In the genomic region with DNA sequence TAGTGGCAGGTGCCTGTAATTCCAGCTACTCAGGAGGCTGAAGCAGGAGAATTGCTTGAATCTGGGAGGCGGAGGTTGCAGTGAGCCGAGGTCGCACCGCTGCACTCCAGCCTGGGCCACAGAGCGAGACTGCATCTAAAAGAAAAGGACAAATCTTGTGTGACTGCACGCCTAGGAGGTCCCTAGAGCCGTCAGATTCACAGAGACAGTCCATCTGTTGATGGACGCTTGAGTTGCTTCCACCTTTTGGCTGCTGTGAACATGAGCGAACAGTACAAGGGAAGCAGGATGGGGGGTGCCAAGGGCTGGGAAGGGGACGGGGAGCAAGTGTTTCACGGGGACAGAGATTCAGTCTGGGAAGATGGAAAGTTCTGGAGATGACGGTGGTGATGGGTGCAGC, we compare ENCODE assay signal across 16 cellular contexts.
DNase-seq lines count a peak whose midpoint lies in the region; ATAC-seq, FAIRE-seq and TF ChIP-seq lines count a peak whose summit lies in the region.
"Had no signal": no experiment of that assay in that cellular context is flagged by ENCODE, and none has a peak within 500 bp of the region (broad histone marks: within the 10 kb centered on the region; RNA-seq: fewer than 3 reads in every experiment).

No MANE protein-coding gene starts in this region.

- peak overlapping the region in 2 of 3 donors; percentile 38 to 79 for H3K27ac Mint-ChIP-seq in CD4-positive, CD25-positive, alpha-beta regulatory T cell
- H3K27ac Mint-ChIP-seq in activated B cell treated with CpG ODN at 0.5 μM for 24 hours (peak overlapping the region; percentile 94), naive B cell (peak overlapping the region; percentile 72 to 99 (median 95))
- H3K27ac Mint-ChIP-seq in T-helper 2 cell treated with Interferon-gamma antibody and Interleukin-4, amounts not matched to agents 5 μg/mL and 100 μg/mL, for 36 hours, result no peak overlapping the region
- H3K27ac Mint-ChIP-seq: nephron had no signal

- peak overlapping the region in 3 of 4 donors; percentile 23 to 63 (median 57) for H3K4me3 Mint-ChIP-seq in CD4-positive, CD25-positive, alpha-beta regulatory T cell
- H3K4me3 Mint-ChIP-seq in activated B cell treated with CpG ODN at 0.5 μM for 24 hours, result peak overlapping the region; percentile 72
- H3K4me3 Mint-ChIP-seq in naive B cell, result peak overlapping the region; percentile 41 to 93 (median 86)
- no peak overlapping the region for H3K4me3 Mint-ChIP-seq in T-helper 2 cell treated with Interferon-gamma antibody and Interleukin-4, amounts not matched to agents 5 μg/mL and 100 μg/mL, for 36 hours
- H3K4me3 Mint-ChIP-seq: nephron had no signal

- ATAC-seq in CD4-positive, CD25-positive, alpha-beta regulatory T cell (ENCODE audit: low read depth in 2 of 2), result no peak
- ATAC-seq in activated B cell treated with CpG ODN at 0.5 μM for 24 hours (ENCODE audit: low read depth), result peak; percentile 4
- ATAC-seq in naive B cell (ENCODE audit: low read depth in 2 of 2), result no peak
- ATAC-seq in HG02763 (IDR thresholded peaks at IDR 0.05; ENCODE audit: unreplicated experiment), result no peak

- no peak overlapping the region for H3K27ac ChIP-seq in CD4-positive, CD25-positive, alpha-beta regulatory T cell (ENCODE audit: insufficient read depth, low read length, poor library complexity, severe bottlenecking)
- H3K27ac ChIP-seq: brain microvascular endothelial cell had no signal

- peak; percentile 76 for FAIRE-seq in GM12891 (lab: Jason Lieb, UNC)

- H3K27me3 Mint-ChIP-seq in CD4-positive, CD25-positive, alpha-beta regulatory T cell, result no peaks in the 10 kb centered on the region
- H3K27me3 Mint-ChIP-seq in activated B cell treated with CpG ODN at 0.5 μM for 24 hours (no peaks in the 10 kb centered on the region), naive B cell (no peaks in the 10 kb centered on the region)
- H3K27me3 Mint-ChIP-seq in T-helper 2 cell treated with Interferon-gamma antibody and Interleukin-4, amounts not matched to agents 5 μg/mL and 100 μg/mL, for 36 hours (ENCODE audit: low read depth), result no peaks in the 10 kb centered on the region

- CTCF ChIA-PET in activated B cell treated with CpG ODN at 0.5 μM for 24 hours (lab: Charles Lee), result interaction anchor here (0.7 to 16.3 kb wide), 5 partner anchors 10 to 25 kb away, joined by 3 to 336 read pairs (median 4); no protein-coding TSS in a partner anchor

- DNase-seq in CD4-positive, CD25-positive, alpha-beta regulatory T cell, result no peak
- DNase-seq in GM12891 (ENCODE audit: insufficient read length, low spot score) (no peak), activated B cell treated with CpG ODN at 0.5 μM for 24 hours (no peak), naive B cell (no peak), NCI-H526 (lab: John Stamatoyannopoulos, UW) (no peak), HuH-7 (ENCODE audit: low spot score) (no peak)
- no peak for DNase-seq in T-helper 2 cell treated with Interferon-gamma antibody and Interleukin-4, amounts not matched to agents 5 μg/mL and 100 μg/mL, for 36 hours (ENCODE audit: low spot score)
- DNase-seq: activated naive CD4-positive, alpha-beta T cell; brain microvascular endothelial cell; GOT3; MM.1S; NCI-H2029; NCI-H748 treated with DMSO at 0.1 percent for 48 hours; T-helper 1 cell had no signal

- peaks cover 42% of the 10 kb centered on the region for H3K4me1 ChIP-seq in CD4-positive, CD25-positive, alpha-beta regulatory T cell (ENCODE audit: control insufficient read depth, insufficient read depth, low read length, poor library complexity, severe bottlenecking)

- POLR2A ChIA-PET in activated B cell treated with CpG ODN at 0.5 μM for 24 hours (lab: Charles Lee), result interaction anchor here (0.6 to 29.7 kb wide), 16 partner anchors 5 to 400 kb away, joined by 3 to 979 read pairs (median 6); partner anchors contain the start of genes GADD45B and TIMM13

- no peaks in the 10 kb centered on the region for H3K9me3 ChIP-seq in CD4-positive, CD25-positive, alpha-beta regulatory T cell (ENCODE audit: control insufficient read depth in 2 of 2, low read length in 2 of 2)

- no peaks in the 10 kb centered on the region for H3K27me3 ChIP-seq in CD4-positive, CD25-positive, alpha-beta regulatory T cell (ENCODE audit: control insufficient read depth, insufficient read depth, low read length)
- H3K27me3 ChIP-seq: brain microvascular endothelial cell had no signal

- TF ChIP-seq CTCF in activated B cell treated with CpG ODN at 0.5 μM for 24 hours (IDR thresholded peaks at IDR 0.05), result no peak

- H3K36me3 ChIP-seq in CD4-positive, CD25-positive, alpha-beta regulatory T cell (ENCODE audit: control insufficient read depth, insufficient read depth, low read length), result no peaks in the 10 kb centered on the region
- H3K36me3 ChIP-seq: brain microvascular endothelial cell had no signal

- peaks cover 3% of the 10 kb centered on the region for H3K36me3 Mint-ChIP-seq in CD4-positive, CD25-positive, alpha-beta regulatory T cell
- H3K36me3 Mint-ChIP-seq in activated B cell treated with CpG ODN at 0.5 μM for 24 hours (ENCODE audit: low read depth) (peaks cover 8% of the 10 kb centered on the region), naive B cell (peaks cover 0 to 3% of the 10 kb centered on the region in 2 donors)
- H3K36me3 Mint-ChIP-seq in T-helper 2 cell treated with Interferon-gamma antibody and Interleukin-4, amounts not matched to agents 5 μg/mL and 100 μg/mL, for 36 hours (ENCODE audit: low read depth), result no peaks in the 10 kb centered on the region

- TF ChIP-seq POLR2A in GM12891 (IDR thresholded peaks at IDR 0.05; ENCODE audit: low read depth, low read length), result no peak

- H3K4me1 Mint-ChIP-seq in CD4-positive, CD25-positive, alpha-beta regulatory T cell, result peaks cover 8 to 63% (median 41%) of the 10 kb centered on the region in 4 donors
- peaks cover 97% of the 10 kb centered on the region for H3K4me1 Mint-ChIP-seq in activated B cell treated with CpG ODN at 0.5 μM for 24 hours
- peaks cover 63 to 97% (median 87%) of the 10 kb centered on the region in 3 donors for H3K4me1 Mint-ChIP-seq in naive B cell
- peaks cover 38% of the 10 kb centered on the region for H3K4me1 Mint-ChIP-seq in T-helper 2 cell treated with Interferon-gamma antibody and Interleukin-4, amounts not matched to agents 5 μg/mL and 100 μg/mL, for 36 hours (ENCODE audit: low read depth)

- no peak overlapping the region for H3K4me3 ChIP-seq in CD4-positive, CD25-positive, alpha-beta regulatory T cell (ENCODE audit: low read depth, low read length)

- intact Hi-C loops in activated B cell treated with CpG ODN at 0.5 μM for 24 hours (cut with micrococcal nuclease), result loop anchor here (1.0 to 10.0 kb wide), 6 partner anchors 10 to 959 kb away; partner anchors contain the start of gene AP3D1

- H3K9me3 Mint-ChIP-seq in CD4-positive, CD25-positive, alpha-beta regulatory T cell, result peaks cover 0 to 4% (median 0%) of the 10 kb centered on the region in 7 donors
- H3K9me3 Mint-ChIP-seq in activated B cell treated with CpG ODN at 0.5 μM for 24 hours (no peaks in the 10 kb centered on the region), naive B cell (peaks cover 0 to 2% (median 0%) of the 10 kb centered on the region in 7 donors)
- H3K9me3 Mint-ChIP-seq in T-helper 2 cell treated with Interferon-gamma antibody and Interleukin-4, amounts not matched to agents 5 μg/mL and 100 μg/mL, for 36 hours, result peaks cover 12% of the 10 kb centered on the region

TF ChIP-seq in GM12891, 5 proteins besides CTCF, POLR2A, EP300 and RAD21:
- TF ChIP-seq POLR2AphosphoS5 (IDR thresholded peaks at IDR 0.05; ENCODE audit: low read depth, low read length) (no peak), TAF1 (IDR thresholded peaks at IDR 0.05; ENCODE audit: low read depth, low read length) (no peak), SPI1 (IDR thresholded peaks at IDR 0.05; ENCODE audit: low read depth, low read length) (no peak), POU2F2 (IDR thresholded peaks at IDR 0.05; ENCODE audit: low read depth, low read length) (no peak), PAX5 (IDR thresholded peaks at IDR 0.05; ENCODE audit: insufficient read depth, low read length, severe bottlenecking) (no peak)
